ENCODE assay signal across 8 cellular contexts in the genomic region with DNA sequence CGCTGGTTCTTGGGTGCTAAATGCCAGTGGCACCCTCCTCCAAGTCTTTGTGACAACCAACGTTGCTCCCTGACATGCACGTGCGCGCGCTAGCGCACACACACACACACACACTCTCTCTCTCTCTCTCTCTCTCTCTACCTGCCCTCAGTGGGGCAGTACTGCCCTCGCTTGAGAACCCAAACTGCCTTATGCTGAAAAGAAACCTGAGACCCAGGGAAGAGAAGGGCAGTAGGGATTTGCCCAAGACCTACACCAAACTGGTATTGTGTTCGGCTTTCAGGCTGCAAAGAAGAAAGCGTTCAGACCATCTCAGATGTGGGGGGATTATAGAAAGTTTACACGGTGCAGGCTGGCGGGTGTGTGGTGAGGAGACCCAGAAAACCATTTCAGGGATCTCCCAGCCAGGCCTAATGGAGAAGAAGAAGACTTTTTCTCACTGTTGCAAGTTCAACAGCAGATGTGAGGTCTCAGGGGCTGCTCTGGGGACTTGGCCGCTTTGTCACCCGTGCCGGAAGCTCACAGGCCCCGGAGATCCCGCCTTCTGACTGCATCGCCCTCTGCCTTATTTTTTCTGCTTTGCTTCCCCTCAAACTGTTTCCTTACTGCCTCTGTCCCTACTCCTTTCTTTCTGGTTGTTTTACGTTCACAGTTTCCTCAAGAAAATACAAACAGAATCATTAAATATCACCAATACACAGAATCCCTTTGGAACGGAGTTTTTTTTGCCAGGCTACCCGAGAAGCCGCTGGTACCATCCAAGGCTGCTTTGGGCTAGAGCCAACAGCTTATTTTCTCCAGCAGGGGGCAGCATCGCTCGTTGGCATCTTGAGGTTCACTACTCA.
DNase-seq lines count a peak whose midpoint lies in the region; ATAC-seq and TF ChIP-seq lines count a peak whose summit lies in the region.

No MANE protein-coding gene starts in this region.

- no peaks in the 10 kb centered on the region for H3K4me1 ChIP-seq in BE2C

- peak overlapping the region; percentile 94 for H3K27ac Mint-ChIP-seq in memory B cell

- H3K4me3 ChIP-seq in BE2C (ENCODE audit: low read depth, low read length): peak overlapping the region; percentile 63

- H3K27me3 Mint-ChIP-seq in memory B cell: peaks cover 14% of the 10 kb centered on the region

- H3K36me3 Mint-ChIP-seq in memory B cell: no peaks in the 10 kb centered on the region

- no peaks in the 10 kb centered on the region for H3K36me3 ChIP-seq in BE2C

- no peaks in the 10 kb centered on the region for H3K9me3 ChIP-seq in BE2C

- peaks cover 11% of the 10 kb centered on the region for H3K4me1 Mint-ChIP-seq in memory B cell

- TF ChIP-seq CTCF in BE2C (IDR thresholded peaks at IDR 0.05; ENCODE audit: low read depth, low read length): peak; percentile 94

- no peaks in the 10 kb centered on the region for H3K27me3 ChIP-seq in BE2C

- peak overlapping the region; percentile 95 for H3K4me3 Mint-ChIP-seq in memory B cell

- DNase-seq in BE2C: peak; percentile 84
- DNase-seq in NCI-H226: peak; percentile 28
- peak; percentile 69 to 78 for DNase-seq in activated CD4-positive, alpha-beta T cell treated with anti-CD3 and anti-CD28 coated beads for 4 hours
- DNase-seq in dermis microvascular lymphatic vessel endothelial cell (ENCODE audit: low read depth in 2 of 2): peak; percentile 30 to 63
- peak; percentile 76 to 80 for DNase-seq in memory B cell (ENCODE audit: low spot score in 2 of 2)
- DNase-seq in stimulated activated CD8-positive, alpha-beta memory T cell treated with anti-CD3 and anti-CD28 coated beads, Interleukin-12 subunit alpha, Interleukin-12 subunit beta, amount 100 ng/mL, for 24 hours (ENCODE audit: extremely low read depth): peak; percentile 57

- ATAC-seq in GM19025 (IDR thresholded peaks at IDR 0.05; ENCODE audit: low read depth, unreplicated experiment): peak; percentile 66
- peak; percentile 72 for ATAC-seq in HG03280 (IDR thresholded peaks at IDR 0.05; ENCODE audit: unreplicated experiment)
- peak; percentile 68 for ATAC-seq in memory B cell (ENCODE audit: low read depth)

- no peaks in the 10 kb centered on the region for H3K9me3 Mint-ChIP-seq in memory B cell

Comparison
In these comparisons a context has a peak if more than half of its experiments do, and no peak if none do; other contexts are left out.
1. Peak in every context shown above with its lines: DNase-seq, ATAC-seq and H3K4me3 ChIP-seq.
2. DNase-seq: peak in every context shown above with its lines; median percentile 84 in BE2C; 78 in memory B cell; 74 in activated CD4-positive, alpha-beta T cell treated with anti-CD3 and anti-CD28 coated beads for 4 hours; 57 in stimulated activated CD8-positive, alpha-beta memory T cell treated with anti-CD3 and anti-CD28 coated beads, Interleukin-12 subunit alpha, Interleukin-12 subunit beta, amount 100 ng/mL, for 24 hours; 46 in dermis microvascular lymphatic vessel endothelial cell; 28 in NCI-H226.